Comparison of ENCODE assay signal across 15 cellular contexts in genomic region chr19:53131085-53131484, GRCh38. TPM values are rescaled to one million over a fixed set of nuclear protein-coding genes. Genes with fewer than 3 reads are reported as not detected.
DNase-seq lines count a peak whose midpoint lies in the region; ATAC-seq and TF ChIP-seq lines count a peak whose summit lies in the region.
"Had no signal": no experiment of that assay in that cellular context is flagged by ENCODE, and none has a peak within 500 bp of the region (broad histone marks: within the 10 kb centered on the region; RNA-seq: fewer than 3 reads in every experiment).

No MANE protein-coding gene starts in this region.

- H3K27me3 ChIP-seq in thyroid gland, result no peaks in the 10 kb centered on the region

- no peak for TF ChIP-seq CTCF in choroid plexus epithelial cell (conservative IDR thresholded peaks at IDR 0.05; ENCODE audit: low read depth, low read length)
- no peak for TF ChIP-seq CTCF in thyroid gland (IDR thresholded peaks at IDR 0.05)

- intact Hi-C loops in thyroid gland (cut with DNase I), result no loop called here

- in situ Hi-C loops in G401 (cut with HindIII; ENCODE audit: low sequenced_read_pairs), result no loop called here

- H3K9me3 ChIP-seq in thyroid gland, result no peaks in the 10 kb centered on the region

- peak overlapping the region; percentile 53 for H3K4me3 Mint-ChIP-seq in natural killer cell treated with Interleukin-12 subunit alpha and Interleukin-12 subunit beta and Interleukin-15 and Interleukin-18, amount 100 ng/mL, for 72 hours

- DNase-seq in CD1c-positive myeloid dendritic cell (ENCODE audit: extremely low spot score) (peak; percentile 2), G401 (ENCODE audit: low spot score) (peak; percentile 1), choroid plexus epithelial cell (ENCODE audit: low read depth) (peak; percentile 6), NCI-H226 (no peak), OCI-M2 (lab: John Stamatoyannopoulos, UW; ENCODE audit: unreplicated experiment) (no peak), thyroid gland (no peak)
- DNase-seq in natural killer cell treated with Interleukin-12 subunit alpha and Interleukin-12 subunit beta and Interleukin-15 and Interleukin-18, amount 100 ng/mL, for 72 hours (ENCODE audit: low spot score), result no peak
- DNase-seq in stimulated activated CD4-positive, alpha-beta T cell treated with anti-CD3 and anti-CD28 coated beads, Interleukin-2, amount 100 ng/mL, for 48 hours, result no peak
- DNase-seq: activated CD4-positive, alpha-beta T cell treated with anti-CD3 and anti-CD28 coated beads for 48 hours; activated T-cell treated with anti-CD3 and anti-CD28 coated beads, Interleukin-2, amount 50 U/mL, for 1 hour; NCI-H1105; Right ventricle myocardium superior had no signal

- H3K27ac ChIP-seq in thyroid gland, result no peak overlapping the region
- H3K27ac ChIP-seq: coronary artery, KMS-11 had no signal

- no peak for TF ChIP-seq POLR2A in thyroid gland (IDR thresholded peaks at IDR 0.05)

- H3K36me3 ChIP-seq in thyroid gland, result no peaks in the 10 kb centered on the region

- H3K27ac Mint-ChIP-seq in natural killer cell treated with Interleukin-12 subunit alpha and Interleukin-12 subunit beta and Interleukin-15 and Interleukin-18, amount 100 ng/mL, for 72 hours, result no peak overlapping the region

- H3K4me1 Mint-ChIP-seq in natural killer cell treated with Interleukin-12 subunit alpha and Interleukin-12 subunit beta and Interleukin-15 and Interleukin-18, amount 100 ng/mL, for 72 hours (ENCODE audit: low read depth in 2 of 2), result peaks cover 6 to 12% of the 10 kb centered on the region in 2 donors

- ATAC-seq in natural killer cell treated with Interleukin-12 subunit alpha and Interleukin-12 subunit beta and Interleukin-15 and Interleukin-18, amount 100 ng/mL, for 72 hours, result no peak
- ATAC-seq: esophagus mucosa had no signal

- peaks cover 25% of the 10 kb centered on the region for H3K36me3 Mint-ChIP-seq in natural killer cell treated with Interleukin-12 subunit alpha and Interleukin-12 subunit beta and Interleukin-15 and Interleukin-18, amount 100 ng/mL, for 72 hours

- peaks cover 20% of the 10 kb centered on the region for H3K9me3 Mint-ChIP-seq in natural killer cell treated with Interleukin-12 subunit alpha and Interleukin-12 subunit beta and Interleukin-15 and Interleukin-18, amount 100 ng/mL, for 72 hours

- 40 to 50% methylated on average over 1 of the region's 1 CpG for WGBS in thyroid gland, 2 donors

- peaks cover 10 to 15% of the 10 kb centered on the region in 2 donors for H3K4me1 ChIP-seq in thyroid gland

- peaks cover 9 to 13% of the 10 kb centered on the region in 2 donors for H3K27me3 Mint-ChIP-seq in natural killer cell treated with Interleukin-12 subunit alpha and Interleukin-12 subunit beta and Interleukin-15 and Interleukin-18, amount 100 ng/mL, for 72 hours

- H3K4me3 ChIP-seq in choroid plexus epithelial cell (ENCODE audit: low read depth, low read length), result no peak overlapping the region
- no peak overlapping the region for H3K4me3 ChIP-seq in thyroid gland (replicated peaks in 1 of 3)

RNA-seq across cellular contexts. Expression of gene ZNF415, which starts 1.6 kb away (rescaled TPM):
- total RNA-seq in G401 (2014; rRNA removed; shearing (Covaris generic)), result 2.3 and 3.6 TPM in 2 replicates
- 1 to 10 TPM; 1.1 to 3.2 TPM for total RNA-seq in natural killer cell treated with Interleukin-12 subunit alpha and Interleukin-12 subunit beta and Interleukin-15 and Interleukin-18, amount 100 ng/mL, for 72 hours
- 10 to 100 TPM; 14.5 to 37.6 (median 18.9) TPM for total RNA-seq in thyroid gland

RNA-seq across cellular contexts. Expression of gene ZNF347, which starts 27.8 kb away (rescaled TPM):
- 3.3 and 4.9 TPM in 2 replicates for total RNA-seq in G401 (2014; rRNA removed; shearing (Covaris generic))
- total RNA-seq in natural killer cell treated with Interleukin-12 subunit alpha and Interleukin-12 subunit beta and Interleukin-15 and Interleukin-18, amount 100 ng/mL, for 72 hours, result 10 to 100 TPM in 1 of 2 donors, 1 to 10 TPM in 1; 4.6 to 12.6 TPM
- 10 to 100 TPM; 13.1 to 27.7 (median 19.9) TPM for total RNA-seq in thyroid gland

RNA-seq across cellular contexts. Expression of gene ZNF160, which starts 27.9 kb away (rescaled TPM):
- 17.0 and 18.6 TPM in 2 replicates for total RNA-seq in G401 (2014; rRNA removed; shearing (Covaris generic))
- 10 to 100 TPM; 31.3 to 41.4 TPM for total RNA-seq in natural killer cell treated with Interleukin-12 subunit alpha and Interleukin-12 subunit beta and Interleukin-15 and Interleukin-18, amount 100 ng/mL, for 72 hours
- total RNA-seq in thyroid gland, result 100 to 1,000 TPM in 1 of 4 donors, 10 to 100 TPM in 3; 61.0 to 109 (median 81.4) TPM

Comparison
In these comparisons a context has a peak if more than half of its experiments do, and no peak if none do; other contexts are left out.
1. DNase-seq: peak in CD1c-positive myeloid dendritic cell (single experiment), G401 (single experiment) and choroid plexus epithelial cell (single experiment); none in natural killer cell treated with Interleukin-12 subunit alpha and Interleukin-12 subunit beta and Interleukin-15 and Interleukin-18, amount 100 ng/mL, for 72 hours (single experiment), NCI-H226 (single experiment), stimulated activated CD4-positive, alpha-beta T cell treated with anti-CD3 and anti-CD28 coated beads, Interleukin-2, amount 100 ng/mL, for 48 hours (0 of 2), OCI-M2 (single experiment) and thyroid gland (0 of 2).